15 cellular contexts compared by ENCODE assay signal in genomic region chr18:62282188-62282629, GRCh38. TPM values are rescaled to one million over a fixed set of nuclear protein-coding genes. Genes with fewer than 3 reads are reported as not detected.
DNase-seq lines count a peak whose midpoint lies in the region; ATAC-seq and TF ChIP-seq lines count a peak whose summit lies in the region.
"Had no signal": no experiment of that assay in that cellular context is flagged by ENCODE, and none has a peak within 500 bp of the region (broad histone marks: within the 10 kb centered on the region; RNA-seq: fewer than 3 reads in every experiment).

No MANE protein-coding gene starts in this region.

- H3K27ac Mint-ChIP-seq in progenitor cell of endocrine pancreas, result peak overlapping the region; percentile 24
- H3K27ac Mint-ChIP-seq: activated B cell treated with CpG ODN at 0.5 μM for 24 hours; activated naive CD8-positive, alpha-beta T cell treated with anti-CD3 and anti-CD28 coated beads, Interleukin-2, amount 10 ng/mL, durations not matched to agents 7 days and 5 days had no signal

- no peak overlapping the region for H3K4me3 ChIP-seq in coronary artery
- H3K4me3 ChIP-seq: SK-N-MC, stomach had no signal

- TF ChIP-seq CTCF in coronary artery (IDR thresholded peaks at IDR 0.05) (no peak), progenitor cell of endocrine pancreas (IDR thresholded peaks at IDR 0.05; ENCODE audit: unreplicated experiment) (no peak)

- H3K9me3 Mint-ChIP-seq in progenitor cell of endocrine pancreas (ENCODE audit: low read depth), result no peaks in the 10 kb centered on the region
- H3K9me3 Mint-ChIP-seq: activated B cell treated with CpG ODN at 0.5 μM for 24 hours; activated naive CD8-positive, alpha-beta T cell treated with anti-CD3 and anti-CD28 coated beads, Interleukin-2, amount 10 ng/mL, durations not matched to agents 7 days and 5 days had no signal

- peaks cover 11% of the 10 kb centered on the region for H3K36me3 Mint-ChIP-seq in progenitor cell of endocrine pancreas (ENCODE audit: insufficient read depth)

- no peak overlapping the region for H3K4me3 Mint-ChIP-seq in progenitor cell of endocrine pancreas (ENCODE audit: low read depth)
- H3K4me3 Mint-ChIP-seq: activated B cell treated with CpG ODN at 0.5 μM for 24 hours; activated naive CD8-positive, alpha-beta T cell treated with anti-CD3 and anti-CD28 coated beads, Interleukin-2, amount 10 ng/mL, durations not matched to agents 7 days and 5 days had no signal

- ATAC-seq in activated CD4-positive, CD25-positive, alpha-beta regulatory T cell treated with anti-CD3 and anti-CD28 coated beads, Interleukin-2, amount 50 U/mL, for 24 hours, result peak; percentile 63 to 69

- no peaks in the 10 kb centered on the region for H3K27me3 Mint-ChIP-seq in progenitor cell of endocrine pancreas
- H3K27me3 Mint-ChIP-seq: activated B cell treated with CpG ODN at 0.5 μM for 24 hours; activated naive CD8-positive, alpha-beta T cell treated with anti-CD3 and anti-CD28 coated beads, Interleukin-2, amount 10 ng/mL, durations not matched to agents 7 days and 5 days had no signal

- DNase-seq in activated CD4-positive, CD25-positive, alpha-beta regulatory T cell (lab: John Stamatoyannopoulos, UW), result no peak
- peak; percentile 53 for DNase-seq in NCI-H226
- no peak for DNase-seq in coronary artery (ENCODE audit: low spot score)
- no peak for DNase-seq in progenitor cell of endocrine pancreas (ENCODE audit: low spot score, unreplicated experiment)
- DNase-seq in anterior cingulate cortex (lab: John Stamatoyannopoulos, UW), result no peak
- no peak for DNase-seq in hypothalamus (lab: John Stamatoyannopoulos, UW)
- DNase-seq in AML-193 (lab: John Stamatoyannopoulos, UW), result no peak
- DNase-seq: activated B cell treated with CpG ODN at 0.5 μM for 24 hours; activated naive CD8-positive, alpha-beta T cell treated with anti-CD3 and anti-CD28 coated beads, Interleukin-2, amount 10 ng/mL, durations not matched to agents 7 days and 5 days; NCI-H1048; stomach had no signal

- peaks cover 2% of the 10 kb centered on the region for H3K4me1 Mint-ChIP-seq in progenitor cell of endocrine pancreas (ENCODE audit: low read depth)

- peak overlapping the region; percentile 5 to 39 for H3K27ac ChIP-seq in coronary artery
- H3K27ac ChIP-seq: 22Rv1, neutrophil, SK-N-MC, stomach had no signal

RNA-seq across cellular contexts. Expression of gene TNFRSF11A, which starts 42.9 kb away (rescaled TPM):
- total RNA-seq in progenitor cell of endocrine pancreas, result 0.43 and 0.64 TPM in 2 replicates
